ENCODE assay signal across 8 cellular contexts in the genomic region with DNA sequence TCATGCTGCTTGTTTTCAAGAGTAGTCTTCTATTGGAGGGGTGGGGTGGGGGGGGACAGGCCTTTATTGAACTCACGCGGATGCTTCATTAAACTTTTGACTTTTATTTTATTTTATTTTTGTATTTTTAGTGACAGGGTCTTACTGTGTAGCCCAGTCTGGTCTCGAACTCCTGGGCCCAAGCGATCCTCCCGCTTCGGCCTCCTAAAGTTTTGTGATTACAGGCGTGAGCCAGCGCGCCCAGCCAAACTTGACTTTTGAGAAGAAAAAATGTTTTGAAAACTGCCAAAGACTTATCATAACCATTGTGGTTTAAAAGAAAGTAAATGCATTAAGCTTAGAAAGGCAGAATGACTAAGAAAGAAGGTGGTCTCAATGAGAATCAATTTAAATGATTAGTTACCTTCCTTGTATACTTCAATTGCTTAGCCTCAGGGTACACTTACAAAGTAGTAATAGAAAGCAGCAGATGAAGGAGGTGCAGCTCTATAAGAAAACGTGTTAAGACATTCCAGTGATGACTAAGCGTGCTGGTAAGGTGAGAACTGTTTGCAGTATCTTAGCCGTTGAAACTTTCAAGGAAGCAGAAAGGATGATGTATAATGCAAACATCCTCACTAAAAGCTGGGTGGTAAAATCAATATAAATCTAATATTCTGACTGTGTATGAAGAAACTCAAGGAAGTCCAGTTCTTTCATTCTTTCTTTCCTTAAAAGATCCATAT. TPM values are rescaled to one million over a fixed set of nuclear protein-coding genes. Genes with fewer than 3 reads are reported as not detected.
DNase-seq lines count a peak whose midpoint lies in the region; ATAC-seq and TF ChIP-seq lines count a peak whose summit lies in the region.

No MANE protein-coding gene starts in this region.

- intact Hi-C loops in activated CD4-positive, alpha-beta T cell treated with anti-CD3 and anti-CD28 coated beads for 36 hours (cut with DNase I, micrococcal nuclease) = loop anchor here in 1 of 2 experiments (5.0 kb wide), 1 partner anchor 376 kb away; no protein-coding TSS in a partner anchor
- intact Hi-C loops in sigmoid colon (cut with DNase I) = loop anchor here (5.0 kb wide), 1 partner anchor 219 kb away; a partner anchor contains a TSS

- POLR2A ChIA-PET in activated CD4-positive, alpha-beta T cell treated with anti-CD3 and anti-CD28 coated beads for 36 hours (lab: Charles Lee) = interaction anchor here (0.9 to 1.9 kb wide), 3 partner anchors 10 to 220 kb away, joined by 3 to 10 read pairs (median 4); a partner anchor contains a TSS
- POLR2A ChIA-PET in SK-N-SH (lab: Yijun Ruan, JAX) = interaction anchor here (0.9 kb wide), 1 partner anchor 10 kb away, joined by 3 read pairs; a partner anchor contains a TSS

- no peaks in the 10 kb centered on the region for H3F3A ChIP-seq in SK-N-SH (replicated peaks; ENCODE audit: insufficient read depth)

- H3K27ac ChIP-seq in SK-N-SH (ENCODE audit: low read depth in 2 of 2, low read length in 1 of 2) (peak overlapping the region; percentile 85 to 93; a peak in 3 of 4 replicates), sigmoid colon (peak overlapping the region; percentile 88 to 95 (median 90))

- peak overlapping the region; percentile 98 for H3K27ac Mint-ChIP-seq in activated CD4-positive, alpha-beta T cell treated with anti-CD3 and anti-CD28 coated beads for 36 hours

- H3K9me2 ChIP-seq in SK-N-SH = no peaks in the 10 kb centered on the region

- TF ChIP-seq CTCF in SK-N-SH (IDR thresholded peaks at IDR 0.05) (no peak), sigmoid colon (IDR thresholded peaks at IDR 0.05) (no peak)

- H3K27me3 Mint-ChIP-seq in activated CD4-positive, alpha-beta T cell treated with anti-CD3 and anti-CD28 coated beads for 36 hours = no peaks in the 10 kb centered on the region

- no peaks in the 10 kb centered on the region for H3K9me3 Mint-ChIP-seq in activated CD4-positive, alpha-beta T cell treated with anti-CD3 and anti-CD28 coated beads for 36 hours (ENCODE audit: low read depth)

- H3K4me1 ChIP-seq in SK-N-SH (ENCODE audit: control insufficient read depth in 1 of 2, insufficient read depth in 2 of 2, low read depth in 1 of 2, low read length in 1 of 2) = peaks cover 5 to 18% of the 10 kb centered on the region in 2 experiments; a peak in 2 of 4 replicates
- peaks cover 3 to 40% (median 31%) of the 10 kb centered on the region in 4 donors for H3K4me1 ChIP-seq in sigmoid colon

- peaks cover 62% of the 10 kb centered on the region for H3K79me2 ChIP-seq in SK-N-SH (ENCODE audit: insufficient read depth)

- 43% methylated on average over 12 of the region's 12 CpGs for WGBS in SK-N-SH (ENCODE audit: low lambda C conversion rate)
- 39 to 63% methylated on average over 12 of the region's 12 CpGs for WGBS in sigmoid colon, 2 donors

- H3K36me3 ChIP-seq in SK-N-SH (replicated peaks in 1 of 2; ENCODE audit: control insufficient read depth in 1 of 2, insufficient read depth in 2 of 2, low read length in 1 of 2) = peaks cover 6 to 17% of the 10 kb centered on the region in 2 experiments
- no peaks in the 10 kb centered on the region for H3K36me3 ChIP-seq in sigmoid colon

- peak; percentile 67 for ATAC-seq in activated CD4-positive, alpha-beta T cell treated with anti-CD3 and anti-CD28 coated beads for 36 hours

- no peak overlapping the region for H2AFZ ChIP-seq in SK-N-SH (ENCODE audit: low read depth)

- peaks cover 30% of the 10 kb centered on the region for H4K20me1 ChIP-seq in SK-N-SH (ENCODE audit: insufficient read depth)

- TF ChIP-seq POLR2A in sigmoid colon (IDR thresholded peaks at IDR 0.05) = no peak

- H3K4me3 Mint-ChIP-seq in activated CD4-positive, alpha-beta T cell treated with anti-CD3 and anti-CD28 coated beads for 36 hours = peak overlapping the region; percentile 98

- no peaks in the 10 kb centered on the region for H3K9me3 ChIP-seq in SK-N-SH
- H3K9me3 ChIP-seq in sigmoid colon = no peaks in the 10 kb centered on the region

- TF ChIP-seq RAD21 in SK-N-SH (IDR thresholded peaks at IDR 0.05; ENCODE audit: low read length) = no peak

- peaks cover 11% of the 10 kb centered on the region for H3K36me3 Mint-ChIP-seq in activated CD4-positive, alpha-beta T cell treated with anti-CD3 and anti-CD28 coated beads for 36 hours (ENCODE audit: low read depth)

- TF ChIP-seq EP300 in SK-N-SH (IDR thresholded peaks at IDR 0.05; ENCODE audit: borderline replicate concordance in 1 of 2, low read depth in 1 of 2, low read length in 1 of 2) (no peak), sigmoid colon (IDR thresholded peaks at IDR 0.05) (no peak)

- H3K4me3 ChIP-seq in SK-N-SH (ENCODE audit: low read depth in 2 of 2, low read length in 1 of 2) (peak overlapping the region; percentile 73 to 94), sigmoid colon (peak overlapping the region; percentile 77 to 92 (median 82))

- H3K27me3 ChIP-seq in SK-N-SH (ENCODE audit: insufficient read depth) (no peaks in the 10 kb centered on the region), sigmoid colon (no peaks in the 10 kb centered on the region)

- peaks cover 25% of the 10 kb centered on the region for H3K4me1 Mint-ChIP-seq in activated CD4-positive, alpha-beta T cell treated with anti-CD3 and anti-CD28 coated beads for 36 hours

- H3K9ac ChIP-seq in SK-N-SH = peak overlapping the region; percentile 98

- CTCF ChIA-PET in activated CD4-positive, alpha-beta T cell treated with anti-CD3 and anti-CD28 coated beads for 36 hours (lab: Charles Lee) = interaction anchor here (0.6 to 2.2 kb wide), 9 partner anchors 9 to 260 kb away, joined by 3 to 9 read pairs (median 4); a partner anchor contains a TSS
- CTCF ChIA-PET in SK-N-SH (lab: Yijun Ruan, JAX) = interaction anchor here (1.1 to 6.6 kb wide), 6 partner anchors 10 to 447 kb away, joined by 3 to 41 read pairs (median 9); a partner anchor contains a TSS

- peak; percentile 32 for DNase-seq in activated CD4-positive, alpha-beta T cell treated with anti-CD3 and anti-CD28 coated beads for 36 hours
- DNase-seq in activated CD4-positive, alpha-beta T cell treated with anti-CD3 and anti-CD28 coated beads, Interleukin-2, amount 50 U/mL, for 48 hours = no peak
- DNase-seq in SK-N-SH (no peak), fibroblast of gingiva (ENCODE audit: low read depth) (peak; percentile 29), sigmoid colon (no peak), activated gamma-delta T cell (lab: John Stamatoyannopoulos, UW) (no peak), AG20443 (ENCODE audit: low spot score) (no peak)
- DNase-seq in NK-92 treated with Interleukin-12 subunit alpha and Interleukin-12 subunit beta, amount 100 ng/mL, for 24 hours (lab: John Stamatoyannopoulos, UW) = no peak

- peak overlapping the region; percentile 78 for H3K4me2 ChIP-seq in SK-N-SH

TF ChIP-seq in SK-N-SH, 30 proteins besides CTCF, POLR2A, EP300 and RAD21:
- TF ChIP-seq JUND (IDR thresholded peaks at IDR 0.05) = peak; percentile 62
- TF ChIP-seq, protein P1, sequence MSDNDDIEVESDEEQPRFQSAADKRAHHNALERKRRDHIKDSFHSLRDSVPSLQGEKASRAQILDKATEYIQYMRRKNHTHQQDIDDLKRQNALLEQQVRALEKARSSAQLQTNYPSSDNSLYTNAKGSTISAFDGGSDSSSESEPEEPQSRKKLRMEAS (IDR thresholded peaks at IDR 0.05; ENCODE audit: low read depth) = peak; percentile 60; the same call in 1 of the 2 replicates
- peak; percentile 53; the same call in 1 of the 2 replicates for TF ChIP-seq FOSL2 (IDR thresholded peaks at IDR 0.05; ENCODE audit: borderline replicate concordance, low read depth)
- no peak for TF ChIP-seq TEAD4 (IDR thresholded peaks at IDR 0.05; ENCODE audit: borderline replicate concordance, insufficient read depth)

RNA-seq across cellular contexts. Expression of a gene that starts 1.2 kb away (rescaled TPM):
- 100 to 1,000 TPM; 166 to 184 TPM for total RNA-seq in activated CD4-positive, alpha-beta T cell treated with anti-CD3 and anti-CD28 coated beads for 36 hours
- polyA plus RNA-seq in SK-N-SH (2012; rRNA removed) (97.8 and 135 TPM in 2 replicates), sigmoid colon (10 to 100 TPM; 43.2 to 86.4 (median 46.7) TPM)
- 105 and 114 TPM in 2 replicates for polyA plus RNA-seq in SK-N-SH (2012; cell fraction: cytosol; rRNA removed)
- 70.8 and 121 TPM in 2 replicates for polyA plus RNA-seq in SK-N-SH (2012; cell fraction: nucleus; rRNA removed)
- total RNA-seq in sigmoid colon = 10 to 100 TPM; 46.7 to 58.7 (median 53.2) TPM

RNA-seq across cellular contexts. Expression of a gene that starts 10.0 kb away (rescaled TPM):
- total RNA-seq in activated CD4-positive, alpha-beta T cell treated with anti-CD3 and anti-CD28 coated beads for 36 hours = 1 to 10 TPM; 5.7 to 6.1 TPM
- 4.3 and 5.4 TPM in 2 replicates for polyA plus RNA-seq in SK-N-SH (2012; rRNA removed)
- polyA plus RNA-seq in SK-N-SH (2012; cell fraction: cytosol; rRNA removed) = 4.5 and 4.9 TPM in 2 replicates
- 3.8 and 4.3 TPM in 2 replicates for polyA plus RNA-seq in SK-N-SH (2012; cell fraction: nucleus; rRNA removed)
- 10 to 100 TPM in 1 of 4 donors, 1 to 10 TPM in 3; 4.6 to 10.4 (median 6.5) TPM for total RNA-seq in sigmoid colon
- 1 to 10 TPM in 2 of 3 donors, under 1 TPM in 1; 0.92 to 2.7 (median 2.4) TPM for polyA plus RNA-seq in sigmoid colon

RNA-seq across cellular contexts. Expression of a gene that starts 27.7 kb away (rescaled TPM):
- total RNA-seq in activated CD4-positive, alpha-beta T cell treated with anti-CD3 and anti-CD28 coated beads for 36 hours = not detected
- not detected in 2 replicates for polyA plus RNA-seq in SK-N-SH (2012; rRNA removed)
- polyA plus RNA-seq in SK-N-SH (2012; cell fraction: cytosol; rRNA removed) = not detected in 2 replicates
- not detected in 2 replicates for polyA plus RNA-seq in SK-N-SH (2012; cell fraction: nucleus; rRNA removed)
- not detected for total RNA-seq in sigmoid colon
- polyA plus RNA-seq in sigmoid colon = not detected

RNA-seq across cellular contexts. Expression of a gene that starts 50.9 kb away (rescaled TPM):
- 10 to 100 TPM; 23.3 to 23.7 TPM for total RNA-seq in activated CD4-positive, alpha-beta T cell treated with anti-CD3 and anti-CD28 coated beads for 36 hours
- polyA plus RNA-seq in SK-N-SH (2012; rRNA removed) (not detected in 2 replicates), sigmoid colon (1 to 10 TPM in 1 of 3 donors, not detected in 2; 1.9 TPM)
- not detected in 2 replicates for polyA plus RNA-seq in SK-N-SH (2012; cell fraction: cytosol; rRNA removed)
- not detected in 2 replicates for polyA plus RNA-seq in SK-N-SH (2012; cell fraction: nucleus; rRNA removed)
- 1 to 10 TPM in 1 of 4 donors, under 1 TPM in 3; 0.27 to 1.2 (median 0.63) TPM for total RNA-seq in sigmoid colon

Comparison
In these comparisons a context has a peak if more than half of its experiments do, and no peak if none do; other contexts are left out.
1. DNase-seq: peak in activated CD4-positive, alpha-beta T cell treated with anti-CD3 and anti-CD28 coated beads for 36 hours (single experiment) and fibroblast of gingiva (single experiment); none in activated CD4-positive, alpha-beta T cell treated with anti-CD3 and anti-CD28 coated beads, Interleukin-2, amount 50 U/mL, for 48 hours (0 of 2), SK-N-SH (single experiment), sigmoid colon (single experiment), activated gamma-delta T cell (single experiment), NK-92 treated with Interleukin-12 subunit alpha and Interleukin-12 subunit beta, amount 100 ng/mL, for 24 hours (single experiment) and AG20443 (single experiment).